In the genomic region with DNA sequence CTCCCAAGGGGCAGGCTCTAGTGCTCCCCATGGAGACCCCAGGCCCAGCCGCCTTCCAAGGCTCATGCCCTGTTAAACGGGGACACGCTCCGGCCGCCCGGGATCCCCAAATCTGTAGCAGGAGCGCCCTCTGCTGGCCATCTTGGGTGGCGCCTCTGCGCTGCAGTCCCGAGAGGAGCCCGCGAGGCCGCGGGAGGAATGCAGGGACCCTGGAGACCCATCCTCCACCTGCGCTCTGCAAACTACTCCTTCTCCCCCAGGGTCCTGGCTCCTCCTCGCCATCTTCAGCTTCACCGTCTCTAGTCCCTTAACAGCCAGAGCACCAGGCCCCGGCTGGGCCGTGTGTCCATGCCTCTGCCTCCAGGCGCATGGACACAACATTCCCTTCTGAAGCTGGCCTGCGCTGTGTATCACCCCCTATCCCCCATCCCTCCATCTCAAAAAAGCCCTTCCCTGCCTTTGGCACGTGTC, we compare ENCODE assay signal across 8 cellular contexts. TPM values are rescaled to one million over a fixed set of nuclear protein-coding genes. Genes with fewer than 3 reads are reported as not detected.
DNase-seq lines count a peak whose midpoint lies in the region; ATAC-seq, FAIRE-seq and TF ChIP-seq lines count a peak whose summit lies in the region.

No MANE protein-coding gene starts in this region.

- CTCF ChIA-PET in BJ (lab: Yijun Ruan, JAX) = interaction anchor here (0.7 to 15.6 kb wide), 70 partner anchors 9 to 1008 kb away, joined by 3 to 343 read pairs (median 6); partner anchors contain the start of genes EIF1, KRT13, KRT17 and KRT34
- CTCF ChIA-PET in activated CD4-positive, alpha-beta T cell treated with anti-CD3 and anti-CD28 coated beads for 36 hours (lab: Charles Lee) = interaction anchor here (0.6 to 10.3 kb wide), 32 partner anchors 8 to 829 kb away, joined by 3 to 252 read pairs (median 4); partner anchors contain the start of gene KRT17

- intact Hi-C loops in activated CD4-positive, alpha-beta T cell treated with anti-CD3 and anti-CD28 coated beads for 36 hours (cut with DNase I, micrococcal nuclease) = loop anchor here (1.0 to 5.0 kb wide), 10 partner anchors 14 to 846 kb away; no protein-coding TSS in a partner anchor

- no peaks in the 10 kb centered on the region for H3K27me3 Mint-ChIP-seq in activated CD4-positive, alpha-beta T cell treated with anti-CD3 and anti-CD28 coated beads for 36 hours
- no peaks in the 10 kb centered on the region for H3K27me3 Mint-ChIP-seq in chondrocyte (ENCODE audit: low read depth)

- H3K4me3 Mint-ChIP-seq in activated CD4-positive, alpha-beta T cell treated with anti-CD3 and anti-CD28 coated beads for 36 hours = peak overlapping the region; percentile 50
- peak overlapping the region; percentile 72 for H3K4me3 Mint-ChIP-seq in chondrocyte (ENCODE audit: unreplicated experiment)

- H3K27me3 ChIP-seq in BJ (ENCODE audit: control insufficient read depth, insufficient read depth, low read length) (no peaks in the 10 kb centered on the region), kidney epithelial cell (ENCODE audit: control insufficient read depth, insufficient read depth, low read length) (no peaks in the 10 kb centered on the region)

- H3K4me1 Mint-ChIP-seq in activated CD4-positive, alpha-beta T cell treated with anti-CD3 and anti-CD28 coated beads for 36 hours = peaks cover 9% of the 10 kb centered on the region
- peaks cover 31% of the 10 kb centered on the region for H3K4me1 Mint-ChIP-seq in chondrocyte (ENCODE audit: low read depth)

- no peak for TF ChIP-seq POLR2A in H54 (IDR thresholded peaks at IDR 0.05; ENCODE audit: low read depth, low read length)

- peak; percentile 97 for TF ChIP-seq CTCF in BJ (IDR thresholded peaks at IDR 0.05; ENCODE audit: insufficient read depth, low read depth, low read length)
- TF ChIP-seq CTCF in chondrocyte (IDR thresholded peaks at IDR 0.05) = peak; percentile 82
- TF ChIP-seq CTCF in kidney epithelial cell (IDR thresholded peaks at IDR 0.05; ENCODE audit: insufficient read depth, low read length, poor library complexity, severe bottlenecking) = peak; percentile 93

- FAIRE-seq in H54 (lab: Jason Lieb, UNC) = no peak

- H3K4me3 ChIP-seq in BJ (ENCODE audit: low read depth, low read length) (peak overlapping the region; percentile 36), kidney epithelial cell (ENCODE audit: low read depth, low read length) (peak overlapping the region; percentile 12)

- peak; percentile 81 for ATAC-seq in activated CD4-positive, alpha-beta T cell treated with anti-CD3 and anti-CD28 coated beads for 36 hours
- no peak for ATAC-seq in HG03097 (IDR thresholded peaks at IDR 0.05; ENCODE audit: low FRiP score, unreplicated experiment)

- H3K36me3 Mint-ChIP-seq in activated CD4-positive, alpha-beta T cell treated with anti-CD3 and anti-CD28 coated beads for 36 hours (ENCODE audit: low read depth) = no peaks in the 10 kb centered on the region
- no peaks in the 10 kb centered on the region for H3K36me3 Mint-ChIP-seq in chondrocyte (ENCODE audit: low read depth)

- no peak overlapping the region for H3K27ac Mint-ChIP-seq in activated CD4-positive, alpha-beta T cell treated with anti-CD3 and anti-CD28 coated beads for 36 hours
- H3K27ac Mint-ChIP-seq in chondrocyte (ENCODE audit: unreplicated experiment) = no peak overlapping the region

- no peak for DNase-seq in BJ (ENCODE audit: low read depth)
- peak; percentile 87 for DNase-seq in H54 (ENCODE audit: insufficient read length, low spot score)
- peak; percentile 78 for DNase-seq in NCI-H345 treated with DMSO at 0.1 percent for 48 hours (lab: John Stamatoyannopoulos, UW; ENCODE audit: unreplicated experiment)
- DNase-seq in activated CD4-positive, alpha-beta T cell treated with anti-CD3 and anti-CD28 coated beads for 36 hours = peak; percentile 95
- DNase-seq in chondrocyte (ENCODE audit: low spot score) = no peak
- DNase-seq in kidney epithelial cell (ENCODE audit: low read depth) = no peak
- DNase-seq in stimulated activated CD4-positive, alpha-beta T cell treated with anti-CD3 and anti-CD28 coated beads, Interleukin-15, amount 100 ng/mL, for 48 hours (ENCODE audit: low read depth in 2 of 2) = peak; percentile 77 to 86

- POLR2A ChIA-PET in BJ (lab: Charles Lee) = interaction anchor here (0.6 kb wide), 3 partner anchors 100 to 512 kb away, joined by 5 to 20 read pairs (median 12); no protein-coding TSS in a partner anchor
- POLR2A ChIA-PET in activated CD4-positive, alpha-beta T cell treated with anti-CD3 and anti-CD28 coated beads for 36 hours (lab: Charles Lee) = no interaction called here

- H3K9me3 Mint-ChIP-seq in activated CD4-positive, alpha-beta T cell treated with anti-CD3 and anti-CD28 coated beads for 36 hours (ENCODE audit: low read depth) = no peaks in the 10 kb centered on the region
- H3K9me3 Mint-ChIP-seq in chondrocyte (ENCODE audit: low read depth) = no peaks in the 10 kb centered on the region

- H3K36me3 ChIP-seq in BJ (ENCODE audit: control insufficient read depth, insufficient read depth, low read length) (no peaks in the 10 kb centered on the region), kidney epithelial cell (ENCODE audit: control insufficient read depth, insufficient read depth, low read length) (no peaks in the 10 kb centered on the region)

RNA-seq across cellular contexts. Expression of gene KRT17, which starts 23.6 kb away (rescaled TPM):
- 25.2 and 34.7 TPM in 2 replicates for polyA plus RNA-seq in BJ (2011; rRNA removed)
- polyA minus RNA-seq in BJ (2011; rRNA and poly(A)+ RNA removed) = 9.8 and 16.3 TPM in 2 replicates
- total RNA-seq in activated CD4-positive, alpha-beta T cell treated with anti-CD3 and anti-CD28 coated beads for 36 hours = not detected
- 183 to 261 TPM (median 258 TPM) in 3 replicates for total RNA-seq in chondrocyte
- total RNA-seq in kidney epithelial cell = 208 and 216 TPM in 2 replicates

RNA-seq across cellular contexts. Expression of gene KRT16, which starts 35.4 kb away (rescaled TPM):
- polyA plus RNA-seq in BJ (2011; rRNA removed) = 1.6 and 1.8 TPM in 2 replicates
- 0.36 and 1.1 TPM in 2 replicates for polyA minus RNA-seq in BJ (2011; rRNA and poly(A)+ RNA removed)
- total RNA-seq in activated CD4-positive, alpha-beta T cell treated with anti-CD3 and anti-CD28 coated beads for 36 hours = not detected
- total RNA-seq in chondrocyte (3.9 to 5.9 TPM (median 5.5 TPM) in 3 replicates), kidney epithelial cell (4.2 and 4.8 TPM in 2 replicates)

RNA-seq across cellular contexts. Expression of gene EIF1, which starts 40.7 kb away (rescaled TPM):
- 251 and 479 TPM in 2 replicates for polyA plus RNA-seq in BJ (2011; rRNA removed)
- polyA minus RNA-seq in BJ (2011; rRNA and poly(A)+ RNA removed) = 98.7 and 166 TPM in 2 replicates
- total RNA-seq in activated CD4-positive, alpha-beta T cell treated with anti-CD3 and anti-CD28 coated beads for 36 hours = 100 to 1,000 TPM; 869 to 977 TPM
- total RNA-seq in chondrocyte (572 to 1,015 TPM (median 990 TPM) in 3 replicates), kidney epithelial cell (318 and 368 TPM in 2 replicates)

Comparison
In these comparisons a context has a peak if more than half of its experiments do, and no peak if none do; other contexts are left out.
1. DNase-seq: peak in H54 (single experiment), NCI-H345 treated with DMSO at 0.1 percent for 48 hours (single experiment), activated CD4-positive, alpha-beta T cell treated with anti-CD3 and anti-CD28 coated beads for 36 hours (single experiment) and stimulated activated CD4-positive, alpha-beta T cell treated with anti-CD3 and anti-CD28 coated beads, Interleukin-15, amount 100 ng/mL, for 48 hours (2 of 2); none in BJ (single experiment), chondrocyte (single experiment) and kidney epithelial cell (single experiment).
2. RNA of gene KRT17, which starts 23.6 kb away (total RNA-seq): 183 to 261 TPM in chondrocyte and 208 to 216 TPM in kidney epithelial cell; not detected in activated CD4-positive, alpha-beta T cell treated with anti-CD3 and anti-CD28 coated beads for 36 hours; every median in the first group is over 100 times any median in the second.
3. Peak in every context shown above with its lines, with median percentiles within 50 percentile points of each other: CTCF ChIP-seq.